ENCODE assay signal across 8 cellular contexts in the genomic region with DNA sequence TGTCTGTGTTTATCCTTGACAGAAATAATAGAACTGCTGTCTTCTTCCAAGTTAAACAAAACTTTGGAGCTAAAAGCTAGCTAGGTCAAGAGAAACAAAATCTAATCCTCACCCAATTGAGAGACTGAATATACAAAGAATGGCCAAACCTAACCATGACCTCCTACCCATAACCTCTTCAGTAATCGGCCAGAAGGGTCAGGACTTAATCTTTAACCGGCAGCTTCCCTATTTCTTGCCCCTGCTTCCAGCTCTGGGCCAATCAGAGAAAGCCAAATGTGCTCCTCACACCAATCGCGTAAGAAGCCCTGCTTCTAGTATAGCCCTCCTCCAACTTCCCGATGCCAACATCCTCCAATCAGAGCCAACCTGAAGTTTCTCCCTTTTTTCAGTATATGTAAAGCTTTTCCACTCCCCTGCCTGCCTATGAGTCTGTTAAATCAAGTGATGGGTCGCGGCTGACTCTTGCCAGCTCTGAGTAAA. TPM values are rescaled to one million over a fixed set of nuclear protein-coding genes. Genes with fewer than 3 reads are reported as not detected.
DNase-seq lines count a peak whose midpoint lies in the region; ATAC-seq, FAIRE-seq and TF ChIP-seq lines count a peak whose summit lies in the region.

No MANE protein-coding gene starts in this region.

- H3K4me3 Mint-ChIP-seq in activated B cell treated with CpG ODN at 0.5 μM for 24 hours = peak overlapping the region; percentile 100

- H3K27ac Mint-ChIP-seq in activated B cell treated with CpG ODN at 0.5 μM for 24 hours = peak overlapping the region; percentile 99

- H3K4me3 ChIP-seq in GM12864 (ENCODE audit: low read depth, low read length) (peak overlapping the region; percentile 83), HEK293 (ENCODE audit: low read depth, low read length) (peak overlapping the region; percentile 97), spleen (peak overlapping the region; percentile 74 to 98 (median 88))

- H3K9me3 ChIP-seq in HEK293 (ENCODE audit: control insufficient read depth, insufficient read depth, low read depth, low read length) (no peaks in the 10 kb centered on the region), spleen (no peaks in the 10 kb centered on the region)

- H3K36me3 Mint-ChIP-seq in activated B cell treated with CpG ODN at 0.5 μM for 24 hours (ENCODE audit: low read depth) = peaks cover 28% of the 10 kb centered on the region

- H3K9me3 Mint-ChIP-seq in activated B cell treated with CpG ODN at 0.5 μM for 24 hours = no peaks in the 10 kb centered on the region

- CTCF ChIA-PET in HEK293 (lab: Yijun Ruan, JAX) (interaction anchor here (0.6 to 2.8 kb wide), 10 partner anchors 9 to 927 kb away, joined by 3 to 9 read pairs (median 4); no protein-coding TSS in a partner anchor), activated B cell treated with CpG ODN at 0.5 μM for 24 hours (lab: Charles Lee) (interaction anchor here (0.8 to 5.2 kb wide), 8 partner anchors 10 to 977 kb away, joined by 3 to 64 read pairs (median 6); no protein-coding TSS in a partner anchor)

- H3K27ac ChIP-seq in HEK293 (ENCODE audit: extremely low read depth, low read depth, low read length) = peak overlapping the region; percentile 97
- H3K27ac ChIP-seq in spleen = peak overlapping the region; percentile 99 to 100 (median 100)

- no peaks in the 10 kb centered on the region for H3K27me3 ChIP-seq in spleen (replicated peaks in 1 of 7)

- 0 out of 2 replicates have a peak, but pooled peaks cover 4% of the 10 kb centered on the region for H3K4me1 ChIP-seq in HEK293 (ENCODE audit: control insufficient read depth, insufficient read depth, low read length)
- peaks cover 13 to 51% (median 27%) of the 10 kb centered on the region in 6 donors for H3K4me1 ChIP-seq in spleen

- no peaks in the 10 kb centered on the region for H3K27me3 Mint-ChIP-seq in activated B cell treated with CpG ODN at 0.5 μM for 24 hours

- peak; percentile 56 for ATAC-seq in activated B cell treated with CpG ODN at 0.5 μM for 24 hours (ENCODE audit: low read depth)

- intact Hi-C loops in activated B cell treated with CpG ODN at 0.5 μM for 24 hours (cut with micrococcal nuclease) (loop anchor here (1.0 to 5.0 kb wide), 4 partner anchors 47 to 355 kb away; a partner anchor contains a TSS), spleen (cut with DNase I; ENCODE audit: low total_unique reads) (loop anchor here (5.0 kb wide), 1 partner anchor 100 kb away; no protein-coding TSS in a partner anchor)

- peak in 2 of 3 donors; percentile 72 to 83 for TF ChIP-seq POLR2A in spleen (IDR thresholded peaks at IDR 0.05)

- 0 to 3% (median 1%) methylated on average over 7 of the region's 7 CpGs for whole genome bisulfite sequencing in spleen, 5 donors

- TF ChIP-seq CTCF in GM12864 (IDR thresholded peaks at IDR 0.05; ENCODE audit: low read depth, low read length, missing control alignments) (no peak), HEK293 (tag by site-specific recombination; IDR thresholded peaks at IDR 0.05) (no peak), activated B cell treated with CpG ODN at 0.5 μM for 24 hours (IDR thresholded peaks at IDR 0.05) (no peak), spleen (IDR thresholded peaks at IDR 0.05 in 8 of 11, conservative IDR thresholded peaks at IDR 0.05 in 3 of 11) (peak in 2 of 11 experiments; percentile 12 to 27)

- DNase-seq in GM12864 (ENCODE audit: low read depth) (peak; percentile 94), NCI-H1048 (lab: John Stamatoyannopoulos, UW) (peak; percentile 79), activated B cell treated with CpG ODN at 0.5 μM for 24 hours (peak; percentile 29), cerebellum (ENCODE audit: low spot score) (peak; percentile 83), spleen (peak; percentile 84), NCI-H1694 treated with DMSO at 0.1 percent for 48 hours (lab: John Stamatoyannopoulos, UW) (no peak)

- H3K36me3 ChIP-seq in HEK293 (ENCODE audit: control insufficient read depth in 2 of 2, insufficient read depth in 1 of 2, low read length in 2 of 2) (no peaks in the 10 kb centered on the region), spleen (no peaks in the 10 kb centered on the region)

- FAIRE-seq in islet of Langerhans (lab: Jason Lieb, UNC) = peak; percentile 76

- peaks cover 41% of the 10 kb centered on the region for H3K4me1 Mint-ChIP-seq in activated B cell treated with CpG ODN at 0.5 μM for 24 hours

- POLR2A ChIA-PET in HEK293 (lab: Yijun Ruan, JAX) = interaction anchor here (0.6 to 3.2 kb wide), 15 partner anchors 11 to 301 kb away, joined by 3 to 17 read pairs (median 5); a partner anchor contains a TSS
- POLR2A ChIA-PET in activated B cell treated with CpG ODN at 0.5 μM for 24 hours (lab: Charles Lee) = interaction anchor here (0.6 to 13.4 kb wide), 25 partner anchors 10 to 176 kb away, joined by 3 to 988 read pairs (median 8); a partner anchor contains a TSS

TF ChIP-seq in HEK293, 187 proteins besides CTCF, POLR2A, EP300 and RAD21 (continues in another document):
- TF ChIP-seq, protein P1, sequence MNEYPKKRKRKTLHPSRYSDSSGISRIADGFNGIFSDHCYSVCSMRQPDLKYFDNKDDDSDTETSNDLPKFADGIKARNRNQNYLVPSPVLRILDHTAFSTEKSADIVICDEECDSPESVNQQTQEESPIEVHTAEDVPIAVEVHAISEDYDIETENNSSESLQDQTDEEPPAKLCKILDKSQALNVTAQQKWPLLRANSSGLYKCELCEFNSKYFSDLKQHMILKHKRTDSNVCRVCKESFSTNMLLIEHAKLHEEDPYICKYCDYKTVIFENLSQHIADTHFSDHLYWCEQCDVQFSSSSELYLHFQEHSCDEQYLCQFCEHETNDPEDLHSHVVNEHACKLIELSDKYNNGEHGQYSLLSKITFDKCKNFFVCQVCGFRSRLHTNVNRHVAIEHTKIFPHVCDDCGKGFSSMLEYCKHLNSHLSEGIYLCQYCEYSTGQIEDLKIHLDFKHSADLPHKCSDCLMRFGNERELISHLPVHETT (tag by site-specific recombination; IDR thresholded peaks at IDR 0.05) = no peak
- TF ChIP-seq ZNF433 (tag by site-specific recombination; IDR thresholded peaks at IDR 0.05; ENCODE audit: low read depth) (no peak), ZNF548 (tag by site-specific recombination; IDR thresholded peaks at IDR 0.05) (no peak), ZNF133 (tag by site-specific recombination; IDR thresholded peaks at IDR 0.05) (no peak), ZNF549 (tag by site-specific recombination; IDR thresholded peaks at IDR 0.05) (no peak), ZNF354C (tag by site-specific recombination; IDR thresholded peaks at IDR 0.05; ENCODE audit: borderline replicate concordance, low read depth) (no peak), ZBTB17 (tag by site-specific recombination; IDR thresholded peaks at IDR 0.05) (peak; percentile 26; the same call in 1 of the 2 replicates), ZNF174 (tag by site-specific recombination; IDR thresholded peaks at IDR 0.05) (no peak), ZNF2 (tag by site-specific recombination; IDR thresholded peaks at IDR 0.05) (no peak), SALL2 (tag by site-specific recombination; IDR thresholded peaks at IDR 0.05; ENCODE audit: borderline replicate concordance) (no peak), SP2 (tag by site-specific recombination; IDR thresholded peaks at IDR 0.05) (peak; percentile 83), ZNF423 (tag by site-specific recombination; IDR thresholded peaks at IDR 0.05) (no peak), ZNF473 (tag by site-specific recombination; IDR thresholded peaks at IDR 0.05) (no peak), ZNF571 (tag by site-specific recombination; IDR thresholded peaks at IDR 0.05) (no peak), ZNF560 (tag by site-specific recombination; IDR thresholded peaks at IDR 0.05; ENCODE audit: borderline replicate concordance) (no peak), ZFP69B (tag by site-specific recombination; IDR thresholded peaks at IDR 0.05) (no peak), ZSCAN16 (tag by site-specific recombination; IDR thresholded peaks at IDR 0.05) (no peak), SCRT1 (tag by site-specific recombination; IDR thresholded peaks at IDR 0.05; ENCODE audit: borderline replicate concordance) (no peak), ZNF335 (tag by site-specific recombination; conservative IDR thresholded peaks at IDR 0.05) (no peak)
- TF ChIP-seq, protein P2, sequence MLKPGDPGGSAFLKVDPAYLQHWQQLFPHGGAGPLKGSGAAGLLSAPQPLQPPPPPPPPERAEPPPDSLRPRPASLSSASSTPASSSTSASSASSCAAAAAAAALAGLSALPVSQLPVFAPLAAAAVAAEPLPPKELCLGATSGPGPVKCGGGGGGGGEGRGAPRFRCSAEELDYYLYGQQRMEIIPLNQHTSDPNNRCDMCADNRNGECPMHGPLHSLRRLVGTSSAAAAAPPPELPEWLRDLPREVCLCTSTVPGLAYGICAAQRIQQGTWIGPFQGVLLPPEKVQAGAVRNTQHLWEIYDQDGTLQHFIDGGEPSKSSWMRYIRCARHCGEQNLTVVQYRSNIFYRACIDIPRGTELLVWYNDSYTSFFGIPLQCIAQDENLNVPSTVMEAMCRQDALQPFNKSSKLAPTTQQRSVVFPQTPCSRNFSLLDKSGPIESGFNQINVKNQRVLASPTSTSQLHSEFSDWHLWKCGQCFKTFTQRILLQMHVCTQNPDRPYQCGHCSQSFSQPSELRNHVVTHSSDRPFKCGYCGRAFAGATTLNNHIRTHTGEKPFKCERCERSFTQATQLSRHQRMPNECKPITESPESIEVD (tag by site-specific recombination; IDR thresholded peaks at IDR 0.05) = no peak
- TF ChIP-seq, protein P3, sequence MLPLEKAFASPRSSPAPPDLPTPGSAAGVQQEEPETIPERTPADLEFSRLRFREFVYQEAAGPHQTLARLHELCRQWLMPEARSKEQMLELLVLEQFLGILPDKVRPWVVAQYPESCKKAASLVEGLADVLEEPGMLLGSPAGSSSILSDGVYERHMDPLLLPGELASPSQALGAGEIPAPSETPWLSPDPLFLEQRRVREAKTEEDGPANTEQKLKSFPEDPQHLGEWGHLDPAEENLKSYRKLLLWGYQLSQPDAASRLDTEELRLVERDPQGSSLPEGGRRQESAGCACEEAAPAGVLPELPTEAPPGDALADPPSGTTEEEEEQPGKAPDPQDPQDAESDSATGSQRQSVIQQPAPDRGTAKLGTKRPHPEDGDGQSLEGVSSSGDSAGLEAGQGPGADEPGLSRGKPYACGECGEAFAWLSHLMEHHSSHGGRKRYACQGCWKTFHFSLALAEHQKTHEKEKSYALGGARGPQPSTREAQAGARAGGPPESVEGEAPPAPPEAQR (tag by site-specific recombination; IDR thresholded peaks at IDR 0.05) = no peak

RNA-seq across cellular contexts. Expression of a gene that starts 1.7 kb away (rescaled TPM):
- total RNA-seq in activated B cell treated with CpG ODN at 0.5 μM for 24 hours = 263 and 297 TPM in 2 replicates
- total RNA-seq in cerebellum = 237 TPM
- total RNA-seq in spleen = 100 to 1,000 TPM; 146 to 206 (median 179) TPM
- 10 to 100 TPM; 36.3 to 42.1 (median 36.9) TPM for polyA plus RNA-seq in spleen
